8 cellular contexts compared by ENCODE assay signal in the genomic region with DNA sequence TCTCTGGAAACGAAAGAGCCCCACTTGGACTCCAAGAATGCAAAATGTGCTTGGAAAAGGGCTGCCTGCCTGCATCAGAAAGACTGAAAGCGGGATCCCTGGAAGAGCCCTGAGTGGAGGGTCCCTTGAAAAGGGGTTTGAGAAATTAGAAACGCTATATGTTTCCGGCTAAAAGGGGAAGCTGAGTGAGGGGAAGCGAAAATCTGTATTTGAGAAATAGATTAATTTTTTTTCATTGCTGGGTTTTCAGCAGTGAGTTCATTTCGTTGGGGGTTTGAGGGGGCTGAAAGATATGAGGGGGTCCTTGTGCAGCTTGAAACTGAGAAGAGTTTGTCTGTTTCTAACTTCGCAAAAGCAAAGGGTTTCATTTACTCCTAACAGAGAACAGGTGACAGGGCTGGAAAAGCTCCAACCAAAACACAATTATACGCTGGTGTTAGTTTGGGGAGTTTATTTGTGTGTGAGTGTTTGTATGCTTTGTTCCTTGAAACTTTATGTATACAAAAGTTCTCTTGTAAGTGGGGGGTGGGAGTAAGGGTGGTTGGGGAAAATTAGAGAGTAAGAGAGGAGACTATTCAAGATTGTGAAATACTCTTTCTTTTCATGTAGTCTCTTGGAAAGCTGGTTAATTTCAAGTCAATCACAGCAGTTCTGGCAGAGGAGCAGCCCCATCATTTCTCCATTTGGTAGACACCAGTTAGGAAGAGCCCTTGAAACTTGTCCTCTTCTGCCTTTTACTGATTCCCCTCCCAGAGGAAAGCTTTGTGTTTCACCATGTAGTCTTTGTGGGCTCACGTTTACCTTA. TPM values are rescaled to one million over a fixed set of nuclear protein-coding genes. Genes with fewer than 3 reads are reported as not detected.
DNase-seq lines count a peak whose midpoint lies in the region; TF ChIP-seq lines count a peak whose summit lies in the region.

No MANE protein-coding gene starts in this region.

- H3K36me3 ChIP-seq in colonic mucosa: no peaks in the 10 kb centered on the region

- peak overlapping the region; percentile 44 to 64 for H3K9ac ChIP-seq in colonic mucosa (ENCODE audit: low read depth in 2 of 2, low read length in 2 of 2)

- H3K4me3 ChIP-seq in GM12865 (ENCODE audit: low read depth, low read length) (peak overlapping the region; percentile 57), colonic mucosa (peak overlapping the region; percentile 56), mononuclear cell (ENCODE audit: low read length) (peak overlapping the region; percentile 78)

- H3K4me1 ChIP-seq in colonic mucosa (no peaks in the 10 kb centered on the region), mononuclear cell (ENCODE audit: insufficient read depth, low read length) (peaks cover 95% of the 10 kb centered on the region)

- DNase-seq in GM12865 (ENCODE audit: low read depth) (peak; percentile 50), NAMALWA (ENCODE audit: low spot score) (peak; percentile 70), colonic mucosa (no peak), C1 segment of cervical spinal cord (lab: John Stamatoyannopoulos, UW) (no peak), posterior vena cava (ENCODE audit: low spot score) (no peak), erythroblast (lab: John Stamatoyannopoulos, UW) (no peak), NCI-H1417 treated with DMSO at 0.1 percent for 48 hours (lab: John Stamatoyannopoulos, UW) (no peak)

- TF ChIP-seq POLR2A in erythroblast (IDR thresholded peaks at IDR 0.05; ENCODE audit: low read length): no peak

- TF ChIP-seq CTCF in GM12865 (IDR thresholded peaks at IDR 0.05; ENCODE audit: insufficient read depth, low read depth, low read length, missing control alignments) (no peak), colonic mucosa (IDR thresholded peaks at IDR 0.05) (no peak)

- intact Hi-C loops in colonic mucosa (cut with DNase I) (no loop called here), posterior vena cava (cut with DNase I) (loop anchor here in 1 of 2 donors (5.0 kb wide), 1 partner anchor 56 kb away; no protein-coding TSS in a partner anchor)

- H3K9me3 ChIP-seq in colonic mucosa: no peaks in the 10 kb centered on the region
- no peaks in the 10 kb centered on the region for H3K9me3 ChIP-seq in mononuclear cell (ENCODE audit: low read depth, low read length)

- peak overlapping the region; percentile 72 for H3K27ac ChIP-seq in colonic mucosa

- H3K27me3 ChIP-seq in colonic mucosa: no peaks in the 10 kb centered on the region
- H3K27me3 ChIP-seq in mononuclear cell (ENCODE audit: insufficient read depth, low read length): no peaks in the 10 kb centered on the region

RNA-seq across cellular contexts. Expression of gene TNFAIP8, which starts 0.8 kb away (rescaled TPM):
- 10 to 100 TPM; 11.0 to 12.7 TPM for total RNA-seq in colonic mucosa
- total RNA-seq in mononuclear cell: 242 TPM
- total RNA-seq in posterior vena cava: 10 to 100 TPM; 10.8 to 12.4 TPM

Comparison
In these comparisons a context has a peak if more than half of its experiments do, and no peak if none do; other contexts are left out.
1. DNase-seq: peak in GM12865 (single experiment) and NAMALWA (single experiment); none in colonic mucosa (single experiment), C1 segment of cervical spinal cord (0 of 14), posterior vena cava (single experiment), erythroblast (0 of 2) and NCI-H1417 treated with DMSO at 0.1 percent for 48 hours (single experiment).
2. RNA of gene TNFAIP8, which starts 0.8 kb away (total RNA-seq): 242 TPM in mononuclear cell (single experiment); 11.0 to 12.7 TPM in colonic mucosa and 10.8 to 12.4 TPM in posterior vena cava; every median in the first group is over 10 times any median in the second.
3. Peak in every context shown above with its lines, with median percentiles within 50 percentile points of each other: H3K4me3 ChIP-seq.